35 cellular contexts compared by ENCODE assay signal in genomic region chr1:46684670-46685069, GRCh38. TPM values are rescaled to one million over a fixed set of nuclear protein-coding genes. Genes with fewer than 3 reads are reported as not detected.
"Had no signal": no experiment of that assay in that cellular context is flagged by ENCODE, and none has a peak within 500 bp of the region (broad histone marks: within the 10 kb centered on the region; RNA-seq: fewer than 3 reads in every experiment).

No MANE protein-coding gene starts in this region.

- FAIRE-seq: colon, small intestine had no signal

- H3K27me3 ChIP-seq: adrenal gland, body of pancreas, esophagus squamous epithelium, heart right ventricle, ovary, sigmoid colon, tibial nerve had no signal

- H3K36me3 ChIP-seq: ovary, prostate gland had no signal

- H3K27ac Mint-ChIP-seq: activated CD4-positive, alpha-beta T cell treated with anti-CD3 and anti-CD28 coated beads, Interleukin-2, amount 10 ng/mL, durations not matched to agents 7 days and 5 days; activated naive CD4-positive, alpha-beta T cell treated with anti-CD3 and anti-CD28 coated beads for 36 hours; activated T-cell treated with anti-CD3 and anti-CD28 coated beads, Interleukin-2, amount 50 U/mL, for 72 hours; memory B cell; stimulated activated naive B cell treated with anti-CD40 and anti-IgM and Interleukin-4, amounts not matched to agents 10 μg/mL and 1 μg/mL and 100 μg/mL, for 72 hours; T-helper 1 cell treated with Interleukin-12 subunit alpha and Interleukin-12 subunit beta and Interleukin-4 antibody, amounts not matched to agents 30 μg/mL and 1 μg/mL, for 36 hours had no signal

- H3K27me3 Mint-ChIP-seq: activated CD4-positive, alpha-beta T cell treated with anti-CD3 and anti-CD28 coated beads, Interleukin-2, amount 10 ng/mL, durations not matched to agents 7 days and 5 days; memory B cell; naive thymus-derived CD4-positive, alpha-beta T cell; stimulated activated naive B cell treated with anti-CD40 and anti-IgM and Interleukin-4, amounts not matched to agents 10 μg/mL and 1 μg/mL and 100 μg/mL, for 72 hours had no signal

- H3K27ac ChIP-seq: adrenal gland, body of pancreas, epithelial cell of prostate, esophagus squamous epithelium, heart right ventricle, ovary, prostate gland, sigmoid colon, tibial nerve had no signal

- H3K9me3 Mint-ChIP-seq: activated CD4-positive, alpha-beta T cell treated with anti-CD3 and anti-CD28 coated beads, Interleukin-2, amount 10 ng/mL, durations not matched to agents 7 days and 5 days; activated naive CD4-positive, alpha-beta T cell treated with anti-CD3 and anti-CD28 coated beads for 36 hours; activated T-cell treated with anti-CD3 and anti-CD28 coated beads, Interleukin-2, amount 50 U/mL, for 72 hours; memory B cell; naive thymus-derived CD4-positive, alpha-beta T cell; stimulated activated naive B cell treated with anti-CD40 and anti-IgM and Interleukin-4, amounts not matched to agents 10 μg/mL and 1 μg/mL and 100 μg/mL, for 72 hours; T-helper 1 cell treated with Interleukin-12 subunit alpha and Interleukin-12 subunit beta and Interleukin-4 antibody, amounts not matched to agents 30 μg/mL and 1 μg/mL, for 36 hours had no signal

- ATAC-seq: activated T-cell treated with anti-CD3 and anti-CD28 coated beads, Interleukin-2, amount 50 U/mL, for 72 hours; body of pancreas; heart right ventricle; naive thymus-derived CD4-positive, alpha-beta T cell; stimulated activated naive B cell treated with anti-CD40 and anti-IgM and Interleukin-4, amounts not matched to agents 10 μg/mL and 1 μg/mL and 100 μg/mL, for 72 hours had no signal

- H3K9me3 ChIP-seq: adrenal gland, body of pancreas, esophagus squamous epithelium, heart right ventricle, ovary, prostate gland, sigmoid colon, tibial nerve had no signal

- DNase-seq: activated CD4-positive, alpha-beta T cell treated with anti-CD3 and anti-CD28 coated beads, Interleukin-2, amount 10 ng/mL, durations not matched to agents 7 days and 5 days; activated CD4-positive, CD25-positive, alpha-beta regulatory T cell treated with anti-CD3 and anti-CD28 coated beads, Interleukin-2, amount 50 U/mL, for 72 hours; activated effector memory CD4-positive, alpha-beta T cell treated with Interleukin-2 at 50 U/mL for 16 hours; activated naive CD4-positive, alpha-beta T cell treated with anti-CD3 and anti-CD28 coated beads for 36 hours; activated T-cell treated with anti-CD3 and anti-CD28 coated beads, Interleukin-2, amount 50 U/mL, for 72 hours; adrenal gland; aorta; body of pancreas; dermis blood vessel endothelial cell; effector CD4-positive, alpha-beta T cell; esophagus squamous epithelium; foreskin melanocyte; heart right ventricle; midbrain; naive thymus-derived CD4-positive, alpha-beta T cell; ovary; retina; sigmoid colon; small intestine; stimulated activated CD4-positive, alpha-beta T cell treated with anti-CD3 and anti-CD28 coated beads, Interleukin-4, amount 100 ng/mL, for 24 hours; stimulated activated naive B cell treated with anti-CD40 and anti-IgM and Interleukin-4, amounts not matched to agents 10 μg/mL and 1 μg/mL and 100 μg/mL, for 72 hours; SW 1271; T1000 had no signal

- H3K4me3 Mint-ChIP-seq: activated CD4-positive, alpha-beta T cell treated with anti-CD3 and anti-CD28 coated beads, Interleukin-2, amount 10 ng/mL, durations not matched to agents 7 days and 5 days; activated naive CD4-positive, alpha-beta T cell treated with anti-CD3 and anti-CD28 coated beads for 36 hours; activated T-cell treated with anti-CD3 and anti-CD28 coated beads, Interleukin-2, amount 50 U/mL, for 72 hours; memory B cell; naive thymus-derived CD4-positive, alpha-beta T cell; stimulated activated naive B cell treated with anti-CD40 and anti-IgM and Interleukin-4, amounts not matched to agents 10 μg/mL and 1 μg/mL and 100 μg/mL, for 72 hours; T-helper 1 cell treated with Interleukin-12 subunit alpha and Interleukin-12 subunit beta and Interleukin-4 antibody, amounts not matched to agents 30 μg/mL and 1 μg/mL, for 36 hours had no signal

- H3K4me3 ChIP-seq: adrenal gland, body of pancreas, esophagus squamous epithelium, heart right ventricle, ovary, prostate gland, sigmoid colon, tibial nerve had no signal

RNA-seq across cellular contexts. Expression of gene TEX38, which starts 13.0 kb away (rescaled TPM):
- total RNA-seq: activated CD4-positive, alpha-beta T cell treated with anti-CD3 and anti-CD28 coated beads, Interleukin-2, amount 10 ng/mL, durations not matched to agents 7 days and 5 days; activated CD8-positive, alpha-beta memory T cell treated with anti-CD3 and anti-CD28 coated beads for 36 hours; activated naive CD4-positive, alpha-beta T cell treated with anti-CD3 and anti-CD28 coated beads for 36 hours; aorta; body of pancreas; esophagus squamous epithelium; glomerular endothelial cell; heart right ventricle; kidney epithelial cell; lower leg skin; sigmoid colon; temporal lobe; tibial nerve had no signal
- polyA plus RNA-seq: aorta, heart right ventricle, neural cell, small intestine had no signal
